Comparison of ENCODE assay signal across 1 cellular context in the genomic region with DNA sequence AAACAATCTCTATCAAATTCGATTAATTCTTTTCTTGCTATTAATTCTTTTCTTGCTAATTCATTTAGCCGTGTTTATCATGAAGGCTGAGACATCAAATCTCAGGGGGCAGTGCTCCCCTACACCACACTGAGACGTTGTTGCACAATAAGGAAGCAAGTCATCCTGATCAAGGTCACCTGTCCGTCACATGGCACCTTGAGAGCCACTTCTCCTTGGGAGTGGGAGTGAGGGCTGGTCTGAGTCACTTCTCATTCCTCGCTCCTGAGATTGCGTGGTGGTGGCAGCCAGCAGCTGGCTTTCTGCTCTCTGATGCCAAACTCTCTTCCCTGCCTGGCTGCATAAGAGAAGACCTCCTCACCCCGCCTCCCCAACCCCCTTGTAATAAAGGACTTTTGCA.
TF ChIP-seq lines count a peak whose summit lies in the region.

No MANE protein-coding gene starts in this region.

TF ChIP-seq in HEK293T, 16 proteins besides CTCF, POLR2A, EP300 and RAD21:
- TF ChIP-seq ZNF384 (IDR thresholded peaks at IDR 0.05) (no peak), TARDBP (IDR thresholded peaks at IDR 0.05) (no peak), BHLHE40 (IDR thresholded peaks at IDR 0.05; ENCODE audit: borderline replicate concordance) (no peak), ELF4 (IDR thresholded peaks at IDR 0.05) (no peak), FOXA1 (IDR thresholded peaks at IDR 0.05) (no peak), SP1 (IDR thresholded peaks at IDR 0.05) (no peak), ARNT (IDR thresholded peaks at IDR 0.05) (no peak), LEF1 (IDR thresholded peaks at IDR 0.05; ENCODE audit: borderline replicate concordance) (no peak)
- TF ChIP-seq, protein P1, sequence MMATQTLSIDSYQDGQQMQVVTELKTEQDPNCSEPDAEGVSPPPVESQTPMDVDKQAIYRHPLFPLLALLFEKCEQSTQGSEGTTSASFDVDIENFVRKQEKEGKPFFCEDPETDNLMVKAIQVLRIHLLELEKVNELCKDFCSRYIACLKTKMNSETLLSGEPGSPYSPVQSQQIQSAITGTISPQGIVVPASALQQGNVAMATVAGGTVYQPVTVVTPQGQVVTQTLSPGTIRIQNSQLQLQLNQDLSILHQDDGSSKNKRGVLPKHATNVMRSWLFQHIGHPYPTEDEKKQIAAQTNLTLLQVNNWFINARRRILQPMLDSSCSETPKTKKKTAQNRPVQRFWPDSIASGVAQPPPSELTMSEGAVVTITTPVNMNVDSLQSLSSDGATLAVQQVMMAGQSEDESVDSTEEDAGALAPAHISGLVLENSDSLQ (IDR thresholded peaks at IDR 0.05), result no peak
